Comparison of ENCODE assay signal across 15 cellular contexts in genomic region chr9:136964171-136964689, GRCh38. TPM values are rescaled to one million over a fixed set of nuclear protein-coding genes. Genes with fewer than 3 reads are reported as not detected.
DNase-seq lines count a peak whose midpoint lies in the region; ATAC-seq and TF ChIP-seq lines count a peak whose summit lies in the region.
"Had no signal": no experiment of that assay in that cellular context is flagged by ENCODE, and none has a peak within 500 bp of the region (broad histone marks: within the 10 kb centered on the region; RNA-seq: fewer than 3 reads in every experiment).

No MANE protein-coding gene starts in this region.

- intact Hi-C loops in Calu3 (cut with micrococcal nuclease; ENCODE audit: unreplicated experiment), result no loop called here
- intact Hi-C loops in mucosa of descending colon (cut with DNase I, micrococcal nuclease), result no loop called here

- CTCF ChIA-PET in Calu3 (lab: Charles Lee), result no interaction called here

- H3K9me3 Mint-ChIP-seq in Calu3 (ENCODE audit: low read depth, unreplicated experiment), result no peaks in the 10 kb centered on the region
- H3K9me3 Mint-ChIP-seq: activated T-cell treated with anti-CD3 and anti-CD28 coated beads, Interleukin-2, amount 50 U/mL, for 72 hours had no signal

- H3K36me3 ChIP-seq in mucosa of descending colon (ENCODE audit: low read depth), result no peaks in the 10 kb centered on the region
- H3K36me3 ChIP-seq: heart left ventricle, thoracic aorta had no signal

- H3K27me3 Mint-ChIP-seq in Calu3 (ENCODE audit: unreplicated experiment), result no peaks in the 10 kb centered on the region

- no TSS peak for BruUV-seq in Calu3 (replicated peaks; lab: Mats Ljungman, UMichigan)

- H3K36me3 Mint-ChIP-seq in Calu3 (ENCODE audit: insufficient read depth, unreplicated experiment), result peaks cover 11% of the 10 kb centered on the region
- H3K36me3 Mint-ChIP-seq: CD14-positive monocyte had no signal

- no peaks in the 10 kb centered on the region for H3K9me3 ChIP-seq in mucosa of descending colon
- H3K9me3 ChIP-seq: heart left ventricle, thoracic aorta had no signal

- H3K4me1 ChIP-seq in mucosa of descending colon (ENCODE audit: low read depth), result peaks cover 9% of the 10 kb centered on the region

- no peak overlapping the region for H3K4me3 ChIP-seq in mucosa of descending colon
- H3K4me3 ChIP-seq: heart left ventricle, thoracic aorta had no signal

- no peak overlapping the region for H3K4me3 Mint-ChIP-seq in Calu3 (ENCODE audit: low read depth, unreplicated experiment)
- H3K4me3 Mint-ChIP-seq: activated T-cell treated with anti-CD3 and anti-CD28 coated beads, Interleukin-2, amount 50 U/mL, for 72 hours; CD14-positive monocyte had no signal

- TF ChIP-seq CTCF in Calu3 (IDR thresholded peaks at IDR 0.05; ENCODE audit: unreplicated experiment), result no peak
- no peak for TF ChIP-seq CTCF in mucosa of descending colon (IDR thresholded peaks at IDR 0.05)

- no peak overlapping the region for H3K27ac Mint-ChIP-seq in Calu3 (ENCODE audit: unreplicated experiment)
- H3K27ac Mint-ChIP-seq: activated T-cell treated with anti-CD3 and anti-CD28 coated beads, Interleukin-2, amount 50 U/mL, for 72 hours; CD14-positive monocyte; progenitor cell of endocrine pancreas had no signal

- ATAC-seq in mucosa of descending colon (peak; percentile 92), GM19023 (IDR thresholded peaks at IDR 0.05; ENCODE audit: unreplicated experiment) (no peak)
- ATAC-seq: activated T-cell treated with anti-CD3 and anti-CD28 coated beads, Interleukin-2, amount 50 U/mL, for 72 hours had no signal

- no peaks in the 10 kb centered on the region for H3K4me1 Mint-ChIP-seq in Calu3 (ENCODE audit: low read depth, unreplicated experiment)

- DNase-seq in Calu3, result peak; percentile 51
- DNase-seq in HUDEP-2 (lab: John Stamatoyannopoulos, UW; ENCODE audit: unreplicated experiment in 76 of 76), result peak in 44 of 76 experiments; percentile 4 to 63 (median 36)
- peak; percentile 95 for DNase-seq in SW480 (ENCODE audit: low spot score)
- DNase-seq in mucosa of descending colon, result peak; percentile 81 to 88 (median 87)
- no peak for DNase-seq in NCI-H446 treated with DMSO at 0.1 percent for 48 hours (lab: John Stamatoyannopoulos, UW)
- DNase-seq in C1 segment of cervical spinal cord (lab: John Stamatoyannopoulos, UW), result no peak
- DNase-seq: activated T-cell treated with anti-CD3 and anti-CD28 coated beads, Interleukin-2, amount 50 U/mL, for 72 hours; cerebellar nuclear complex; heart left ventricle; NCI-H2227 treated with DMSO at 0.1 percent for 48 hours had no signal

RNA-seq across cellular contexts. Expression of gene LCN12, which starts 12.2 kb away (rescaled TPM):
- total RNA-seq in Calu3 (2022) (3.8 and 3.9 TPM in 2 replicates), mucosa of descending colon (10 to 100 TPM in 1 of 3 donors, 1 to 10 TPM in 2; 6.8 to 10.7 (median 7.6) TPM)
- total RNA-seq: HT1080 had no signal

RNA-seq across cellular contexts. Expression of gene PTGDS, which starts 13.1 kb away (rescaled TPM):
- total RNA-seq in Calu3 (2022), result not detected in 2 replicates
- total RNA-seq in mucosa of descending colon, result 10 to 100 TPM in 2 of 3 donors, 1 to 10 TPM in 1; 2.5 to 45.4 (median 16.1) TPM
- total RNA-seq: activated T-cell treated with anti-CD3 and anti-CD28 coated beads, Interleukin-2, amount 50 U/mL, for 72 hours; HT1080; progenitor cell of endocrine pancreas had no signal

RNA-seq across cellular contexts. Expression of gene LCNL1, which starts 18.6 kb away (rescaled TPM):
- total RNA-seq in Calu3 (2022) (0.22 TPM in 1 of 2 replicates, not detected in the other), mucosa of descending colon (under 1 TPM in 2 of 3 donors, not detected in 1; 0.17 to 0.76 TPM)
- total RNA-seq: activated T-cell treated with anti-CD3 and anti-CD28 coated beads, Interleukin-2, amount 50 U/mL, for 72 hours; HT1080; progenitor cell of endocrine pancreas; thoracic aorta had no signal

RNA-seq across cellular contexts. Expression of gene C8G, which starts 19.2 kb away (rescaled TPM):
- total RNA-seq in Calu3 (2022) (3.9 and 4.0 TPM in 2 replicates), mucosa of descending colon (10 to 100 TPM in 2 of 3 donors, 1 to 10 TPM in 1; 3.2 to 15.4 (median 10.4) TPM)
- total RNA-seq: thoracic aorta had no signal

RNA-seq across cellular contexts. Expression of gene FBXW5, which starts 19.7 kb away (rescaled TPM):
- 49.9 and 50.8 TPM in 2 replicates for total RNA-seq in Calu3 (2022)
- 100 to 1,000 TPM; 127 to 197 (median 142) TPM for total RNA-seq in mucosa of descending colon

Comparison
In these comparisons a context has a peak if more than half of its experiments do, and no peak if none do; other contexts are left out.
1. DNase-seq: peak in Calu3 (single experiment), HUDEP-2 (44 of 76), SW480 (single experiment) and mucosa of descending colon (3 of 3); none in NCI-H446 treated with DMSO at 0.1 percent for 48 hours (single experiment) and C1 segment of cervical spinal cord (0 of 14).